In genomic region chr16:25269879-25270278, GRCh38 we compare ENCODE assay signal across 21 cellular contexts. TPM values are rescaled to one million over a fixed set of nuclear protein-coding genes. Genes with fewer than 3 reads are reported as not detected.
"Had no signal": no experiment of that assay in that cellular context is flagged by ENCODE, and none has a peak within 500 bp of the region (broad histone marks: within the 10 kb centered on the region; RNA-seq: fewer than 3 reads in every experiment).

No MANE protein-coding gene starts in this region.

- H3K27ac ChIP-seq: KMS-11, RWPE1 had no signal

- DNase-seq: IMR-90, Kasumi-1, MM.1S, NCI-H1092 treated with DMSO at 0.1 percent for 48 hours, NCI-H1436, NCI-H187, NCI-H2029, NCI-H2081 treated with DMSO at 0.1 percent for 48 hours, NCI-H2171, NCI-H226, NCI-H446, NCI-H510A, NCI-H524 treated with DMSO at 0.1 percent for 48 hours, SHP77 had no signal

- ATAC-seq: HepG2, Panc1, SK-N-SH treated with all-trans-retinoic acid at 6 μM for 48 hours had no signal

- H3K9ac ChIP-seq: KMS-11 had no signal

RNA-seq across cellular contexts. Expression of gene AQP8, which starts 53.1 kb away (rescaled TPM):
- total RNA-seq: HT1080, IMR-90, SK-MEL-5 had no signal
- polyA plus RNA-seq: IMR-90 had no signal
